In the genomic region with DNA sequence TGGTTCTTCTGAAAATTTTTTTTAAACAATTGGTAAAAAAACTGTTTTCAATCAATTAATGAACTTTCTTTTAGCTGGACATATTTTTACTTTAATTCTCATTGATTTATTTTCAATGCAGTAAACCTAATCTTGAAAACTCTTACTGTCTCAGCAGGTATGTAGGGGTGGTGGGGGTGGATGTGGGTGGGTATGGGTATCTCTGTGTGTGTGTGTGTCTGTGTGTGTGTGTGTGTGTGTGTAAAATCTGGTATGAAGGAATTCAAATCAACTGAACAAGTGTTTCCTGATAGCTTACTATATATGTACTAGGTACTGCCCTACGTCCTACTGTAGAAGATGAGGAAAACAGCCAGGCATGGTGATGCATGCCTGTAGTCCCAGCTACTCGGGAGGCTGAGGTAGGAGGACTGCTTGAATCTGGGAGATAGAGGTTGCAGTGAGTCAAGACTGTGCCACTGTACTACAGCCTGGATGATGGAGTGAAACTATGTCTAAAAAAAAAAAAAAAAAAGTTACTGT, we compare ENCODE assay signal across 22 cellular contexts.
"Had no signal": no experiment of that assay in that cellular context is flagged by ENCODE, and none has a peak within 500 bp of the region (broad histone marks: within the 10 kb centered on the region; RNA-seq: fewer than 3 reads in every experiment).

No MANE protein-coding gene starts in this region.

- H3K27me3 Mint-ChIP-seq: activated CD4-positive, alpha-beta T cell treated with anti-CD3 and anti-CD28 coated beads for 36 hours; activated CD8-positive, alpha-beta T cell treated with anti-CD3 and anti-CD28 coated beads for 36 hours; activated naive CD8-positive, alpha-beta T cell treated with anti-CD3 and anti-CD28 coated beads for 36 hours; IgD-negative memory B cell had no signal

- H3K4me3 ChIP-seq: body of pancreas, SJSA1 had no signal

- H3K36me3 ChIP-seq: SJSA1 had no signal

- H3K4me3 Mint-ChIP-seq: activated CD4-positive, alpha-beta T cell treated with anti-CD3 and anti-CD28 coated beads for 36 hours; activated CD8-positive, alpha-beta T cell treated with anti-CD3 and anti-CD28 coated beads for 36 hours; activated naive CD8-positive, alpha-beta T cell treated with anti-CD3 and anti-CD28 coated beads for 36 hours; activated T-helper 1 cell treated with anti-CD3 and anti-CD28 coated beads, Interleukin-12 subunit alpha, Interleukin-12 subunit beta, Interleukin-2, Interleukin-4 antibody, amounts not matched to agents 30 ng/mL and 10 ng/mL and 1 ng/mL, durations not matched to agents 14 hours and 24 hours and 36 hours had no signal

- H3K27ac Mint-ChIP-seq: activated CD8-positive, alpha-beta T cell treated with anti-CD3 and anti-CD28 coated beads for 36 hours; activated naive CD8-positive, alpha-beta T cell treated with anti-CD3 and anti-CD28 coated beads for 36 hours; activated T-helper 1 cell treated with anti-CD3 and anti-CD28 coated beads, Interleukin-12 subunit alpha, Interleukin-12 subunit beta, Interleukin-2, Interleukin-4 antibody, amounts not matched to agents 30 ng/mL and 10 ng/mL and 1 ng/mL, durations not matched to agents 14 hours and 24 hours and 36 hours had no signal

- H3K4me2 ChIP-seq: KMS-11 had no signal

- H3K9me3 ChIP-seq: body of pancreas, SJSA1 had no signal

- H3K4me1 ChIP-seq: body of pancreas had no signal

- H3K27me3 ChIP-seq: body of pancreas, SJSA1 had no signal

- H3K9me3 Mint-ChIP-seq: activated CD8-positive, alpha-beta T cell treated with anti-CD3 and anti-CD28 coated beads for 36 hours; activated naive CD8-positive, alpha-beta T cell treated with anti-CD3 and anti-CD28 coated beads for 36 hours; activated T-helper 1 cell treated with anti-CD3 and anti-CD28 coated beads, Interleukin-12 subunit alpha, Interleukin-12 subunit beta, Interleukin-2, Interleukin-4 antibody, amounts not matched to agents 30 ng/mL and 10 ng/mL and 1 ng/mL, durations not matched to agents 14 hours and 24 hours and 36 hours; IgD-negative memory B cell had no signal

- ATAC-seq: activated CD8-positive, alpha-beta T cell treated with anti-CD3 and anti-CD28 coated beads for 36 hours; body of pancreas had no signal

- DNase-seq: activated CD8-positive, alpha-beta memory T cell treated with anti-CD3 and anti-CD28 coated beads, Interleukin-2, amount 50 U/mL, for 4 hours; activated CD8-positive, alpha-beta T cell treated with anti-CD3 and anti-CD28 coated beads for 36 hours; activated effector memory CD4-positive, alpha-beta T cell treated with anti-CD3 and anti-CD28 coated beads, Interleukin-2, amount 50 U/mL, for 16 hours; activated naive CD4-positive, alpha-beta T cell treated with Interleukin-2 at 50 U/mL for 16 hours; activated naive CD8-positive, alpha-beta T cell treated with anti-CD3 and anti-CD28 coated beads for 36 hours; body of pancreas; central memory CD4-positive, alpha-beta T cell; MV-4-11; NCI-H1092 treated with DMSO at 0.1 percent for 48 hours; NCI-H1436; NCI-H187; NCI-H2081 treated with DMSO at 0.1 percent for 48 hours; SHP77; T-helper 1 cell had no signal

- H3K27ac ChIP-seq: body of pancreas, KMS-11, SJSA1, VCaP had no signal

- FAIRE-seq: bronchial epithelial cell, RCC 7860 had no signal

- H3K9ac ChIP-seq: KMS-11 had no signal
